9 cellular contexts compared by ENCODE assay signal in genomic region chr12:113135178-113136127, GRCh38. TPM values are rescaled to one million over a fixed set of nuclear protein-coding genes. Genes with fewer than 3 reads are reported as not detected.
DNase-seq lines count a peak whose midpoint lies in the region; ATAC-seq, FAIRE-seq and TF ChIP-seq lines count a peak whose summit lies in the region.
"Had no signal": no experiment of that assay in that cellular context is flagged by ENCODE, and none has a peak within 500 bp of the region (broad histone marks: within the 10 kb centered on the region; RNA-seq: fewer than 3 reads in every experiment).

RASAL1 (minus strand) TSS chr12:113135761; CDS start chr12:113135462, 299 bp downstream.

- POLR2A ChIA-PET in CD4-positive, alpha-beta memory T cell (lab: Charles Lee; ENCODE audit: partially characterized antibody) = interaction anchor here (0.6 kb wide), 1 partner anchor 48 kb away, joined by 3 read pairs; no protein-coding TSS in a partner anchor

- peak within 1 kb of the TSS; percentile 16 to 51 for H3K9ac ChIP-seq in kidney (ENCODE audit: low read length in 2 of 2)

- peak; percentile 41 for TF ChIP-seq CTCF in kidney (IDR thresholded peaks at IDR 0.05; ENCODE audit: borderline replicate concordance, extremely low read depth, insufficient read depth)

- intact Hi-C loops in CD4-positive, alpha-beta memory T cell (cut with micrococcal nuclease) = no loop called here
- intact Hi-C loops in kidney (cut with DNase I) = no loop called here

- CTCF ChIA-PET in CD4-positive, alpha-beta memory T cell (lab: Charles Lee; ENCODE audit: partially characterized antibody) = interaction anchor here (1.1 to 4.1 kb wide), 4 partner anchors 10 to 87 kb away, joined by 3 to 15 read pairs (median 5); no protein-coding TSS in a partner anchor

- H3K27ac ChIP-seq in CD4-positive, alpha-beta memory T cell (ENCODE audit: low read depth, low read length) = no peak within 1 kb of the TSS
- peak within 1 kb of the TSS; percentile 75 to 76 for H3K27ac ChIP-seq in kidney (ENCODE audit: low read depth in 2 of 2, low read length in 2 of 2)
- H3K27ac ChIP-seq: neutrophil had no signal

- peaks cover 20% of the 10 kb centered on the region for H3K4me1 ChIP-seq in CD4-positive, alpha-beta memory T cell (ENCODE audit: insufficient read depth, low read length)
- peaks cover 9 to 10% of the 10 kb centered on the region in 2 donors for H3K4me1 ChIP-seq in kidney (ENCODE audit: control insufficient read depth in 1 of 2, insufficient read depth in 1 of 2, low read depth in 1 of 2, low read length in 2 of 2)

- peak within 1 kb of the TSS; percentile 26 to 91 (median 84) for H3K27ac Mint-ChIP-seq in CD4-positive, alpha-beta memory T cell
- no peak within 1 kb of the TSS for H3K27ac Mint-ChIP-seq in activated naive CD4-positive, alpha-beta T cell treated with anti-CD3 and anti-CD28 coated beads, Interleukin-2, amount 50 U/mL, for 24 hours

- FAIRE-seq in kidney (lab: Jason Lieb, UNC) = no peak

- H3K36me3 Mint-ChIP-seq in CD4-positive, alpha-beta memory T cell = no peaks in the 10 kb centered on the region
- H3K36me3 Mint-ChIP-seq in activated naive CD4-positive, alpha-beta T cell treated with anti-CD3 and anti-CD28 coated beads, Interleukin-2, amount 50 U/mL, for 24 hours = no peaks in the 10 kb centered on the region

- no peaks in the 10 kb centered on the region for H3K27me3 ChIP-seq in CD4-positive, alpha-beta memory T cell (ENCODE audit: insufficient read depth, low read length)

- DNase-seq in CD4-positive, alpha-beta memory T cell = peak; percentile 65 to 83 (median 70)
- DNase-seq in HPDE6-E6E7 (ENCODE audit: extremely low spot score) (peak; percentile 83), kidney (peak; percentile 93), pons (ENCODE audit: low spot score) (no peak), NCI-H446 treated with DMSO at 0.1 percent for 48 hours (lab: John Stamatoyannopoulos, UW) (no peak)
- peak; percentile 21 for DNase-seq in stimulated activated CD8-positive, alpha-beta memory T cell treated with anti-CD3 and anti-CD28 coated beads, Interleukin-12 subunit alpha, Interleukin-12 subunit beta, amount 100 ng/mL, for 1 hour (ENCODE audit: low read depth)

- peak; percentile 54 for ATAC-seq in SK-N-SH treated with all-trans-retinoic acid at 6 μM for 48 hours

- peaks cover 3% of the 10 kb centered on the region in 2 donors for H3K27me3 Mint-ChIP-seq in CD4-positive, alpha-beta memory T cell
- H3K27me3 Mint-ChIP-seq in activated naive CD4-positive, alpha-beta T cell treated with anti-CD3 and anti-CD28 coated beads, Interleukin-2, amount 50 U/mL, for 24 hours = no peaks in the 10 kb centered on the region

- peak within 1 kb of the TSS; percentile 34 for H3K4me3 ChIP-seq in CD4-positive, alpha-beta memory T cell (ENCODE audit: low read length in 2 of 2)
- peak within 1 kb of the TSS; percentile 45 to 53 for H3K4me3 ChIP-seq in kidney (ENCODE audit: low read length in 2 of 2)

- peak within 1 kb of the TSS; percentile 56 to 90 (median 80) for H3K4me3 Mint-ChIP-seq in CD4-positive, alpha-beta memory T cell
- peak within 1 kb of the TSS; percentile 84 for H3K4me3 Mint-ChIP-seq in activated naive CD4-positive, alpha-beta T cell treated with anti-CD3 and anti-CD28 coated beads, Interleukin-2, amount 50 U/mL, for 24 hours

- H3K9me3 Mint-ChIP-seq in CD4-positive, alpha-beta memory T cell = no peaks in the 10 kb centered on the region
- no peaks in the 10 kb centered on the region for H3K9me3 Mint-ChIP-seq in activated naive CD4-positive, alpha-beta T cell treated with anti-CD3 and anti-CD28 coated beads, Interleukin-2, amount 50 U/mL, for 24 hours

- peaks cover 4 to 19% (median 11%) of the 10 kb centered on the region in 4 donors for H3K4me1 Mint-ChIP-seq in CD4-positive, alpha-beta memory T cell
- peaks cover 10% of the 10 kb centered on the region for H3K4me1 Mint-ChIP-seq in activated naive CD4-positive, alpha-beta T cell treated with anti-CD3 and anti-CD28 coated beads, Interleukin-2, amount 50 U/mL, for 24 hours

- no peaks in the 10 kb centered on the region for H3K9me3 ChIP-seq in CD4-positive, alpha-beta memory T cell (ENCODE audit: control insufficient read depth in 1 of 2, low read length in 2 of 2)
- H3K9me3 ChIP-seq in kidney (ENCODE audit: control insufficient read depth in 1 of 2, low read length in 2 of 2) = no peaks in the 10 kb centered on the region
- H3K9me3 ChIP-seq: neutrophil had no signal

- no peaks in the 10 kb centered on the region for H3K36me3 ChIP-seq in CD4-positive, alpha-beta memory T cell (ENCODE audit: insufficient read depth, low read length)
- no peaks in the 10 kb centered on the region for H3K36me3 ChIP-seq in kidney (ENCODE audit: control insufficient read depth in 1 of 2, insufficient read depth in 2 of 2, low read length in 2 of 2)
- H3K36me3 ChIP-seq: neutrophil had no signal

TF ChIP-seq in SK-N-SH treated with all-trans-retinoic acid at 6 μM for 48 hours, 23 proteins besides CTCF, POLR2A, EP300 and RAD21:
- TF ChIP-seq ZC3H10 (CRISPR knock-in tag; IDR thresholded peaks at IDR 0.05) = no peak
- TF ChIP-seq, protein P1, sequence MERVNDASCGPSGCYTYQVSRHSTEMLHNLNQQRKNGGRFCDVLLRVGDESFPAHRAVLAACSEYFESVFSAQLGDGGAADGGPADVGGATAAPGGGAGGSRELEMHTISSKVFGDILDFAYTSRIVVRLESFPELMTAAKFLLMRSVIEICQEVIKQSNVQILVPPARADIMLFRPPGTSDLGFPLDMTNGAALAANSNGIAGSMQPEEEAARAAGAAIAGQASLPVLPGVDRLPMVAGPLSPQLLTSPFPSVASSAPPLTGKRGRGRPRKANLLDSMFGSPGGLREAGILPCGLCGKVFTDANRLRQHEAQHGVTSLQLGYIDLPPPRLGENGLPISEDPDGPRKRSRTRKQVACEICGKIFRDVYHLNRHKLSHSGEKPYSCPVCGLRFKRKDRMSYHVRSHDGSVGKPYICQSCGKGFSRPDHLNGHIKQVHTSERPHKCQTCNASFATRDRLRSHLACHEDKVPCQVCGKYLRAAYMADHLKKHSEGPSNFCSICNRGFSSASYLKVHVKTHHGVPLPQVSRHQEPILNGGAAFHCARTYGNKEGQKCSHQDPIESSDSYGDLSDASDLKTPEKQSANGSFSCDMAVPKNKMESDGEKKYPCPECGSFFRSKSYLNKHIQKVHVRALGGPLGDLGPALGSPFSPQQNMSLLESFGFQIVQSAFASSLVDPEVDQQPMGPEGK (CRISPR knock-in tag; IDR thresholded peaks at IDR 0.05; ENCODE audit: borderline replicate concordance) = no peak
- no peak for TF ChIP-seq ESRRG (CRISPR knock-in tag; IDR thresholded peaks at IDR 0.05)
- TF ChIP-seq PPARA (CRISPR knock-in tag; IDR thresholded peaks at IDR 0.05; ENCODE audit: borderline replicate concordance) = no peak
- TF ChIP-seq CSDC2 (CRISPR knock-in tag; IDR thresholded peaks at IDR 0.05) = no peak
- TF ChIP-seq TCF4 (CRISPR knock-in tag; IDR thresholded peaks at IDR 0.05; ENCODE audit: borderline replicate concordance) = no peak
- no peak for TF ChIP-seq TSHZ2 (CRISPR knock-in tag; IDR thresholded peaks at IDR 0.05)
- TF ChIP-seq ZFP30 (CRISPR knock-in tag; IDR thresholded peaks at IDR 0.05) = no peak
- no peak for TF ChIP-seq RARB (CRISPR knock-in tag; IDR thresholded peaks at IDR 0.05)
- TF ChIP-seq TOX (CRISPR knock-in tag; IDR thresholded peaks at IDR 0.05; ENCODE audit: borderline replicate concordance) = no peak
- TF ChIP-seq ZNF70 (CRISPR knock-in tag; IDR thresholded peaks at IDR 0.05) = no peak
- TF ChIP-seq OSR1 (CRISPR knock-in tag; IDR thresholded peaks at IDR 0.05) = no peak
- TF ChIP-seq ZFP3 (CRISPR knock-in tag; IDR thresholded peaks at IDR 0.05) = no peak
- no peak for TF ChIP-seq CREB5 (CRISPR knock-in tag; IDR thresholded peaks at IDR 0.05; ENCODE audit: low read depth)
- TF ChIP-seq ZNF565 (CRISPR knock-in tag; conservative IDR thresholded peaks at IDR 0.05; ENCODE audit: low read depth) = no peak
- TF ChIP-seq GLIS3 (CRISPR knock-in tag; IDR thresholded peaks at IDR 0.05) = no peak
TF ChIP-seq in SK-N-SH treated with all-trans-retinoic acid at 6 μM for 48 hours: peak in this region for 0.

RNA-seq across cellular contexts. Expression of gene RASAL1, which starts in this region (rescaled TPM):
- 1 to 10 TPM in 1 of 2 experiments, under 1 TPM in 1; 0.58 to 1.4 TPM for total RNA-seq in CD4-positive, alpha-beta memory T cell
- under 1 TPM; 0.10 to 0.68 TPM for polyA plus RNA-seq in CD4-positive, alpha-beta memory T cell
- total RNA-seq in kidney = 58.3 TPM
- 23.5 TPM for polyA plus RNA-seq in kidney (ENCODE audit: insufficient read depth, low read depth, low replicate concordance)

Comparison
In these comparisons a context has a peak if more than half of its experiments do, and no peak if none do; other contexts are left out.
1. RNA of gene RASAL1 (total RNA-seq): 58.3 TPM in kidney (single experiment); 0.58 to 1.4 TPM in CD4-positive, alpha-beta memory T cell; every median in the first group is over 10 times any median in the second.
2. RNA of gene RASAL1 (polyA plus RNA-seq): 23.5 TPM in kidney (single experiment); 0.10 to 0.68 TPM in CD4-positive, alpha-beta memory T cell; every median in the first group is over 10 times any median in the second.
3. DNase-seq: peak in CD4-positive, alpha-beta memory T cell (5 of 5), HPDE6-E6E7 (single experiment), kidney (single experiment) and stimulated activated CD8-positive, alpha-beta memory T cell treated with anti-CD3 and anti-CD28 coated beads, Interleukin-12 subunit alpha, Interleukin-12 subunit beta, amount 100 ng/mL, for 1 hour (single experiment); none in pons (single experiment) and NCI-H446 treated with DMSO at 0.1 percent for 48 hours (single experiment).